ENCODE assay signal across 20 cellular contexts in the genomic region with DNA sequence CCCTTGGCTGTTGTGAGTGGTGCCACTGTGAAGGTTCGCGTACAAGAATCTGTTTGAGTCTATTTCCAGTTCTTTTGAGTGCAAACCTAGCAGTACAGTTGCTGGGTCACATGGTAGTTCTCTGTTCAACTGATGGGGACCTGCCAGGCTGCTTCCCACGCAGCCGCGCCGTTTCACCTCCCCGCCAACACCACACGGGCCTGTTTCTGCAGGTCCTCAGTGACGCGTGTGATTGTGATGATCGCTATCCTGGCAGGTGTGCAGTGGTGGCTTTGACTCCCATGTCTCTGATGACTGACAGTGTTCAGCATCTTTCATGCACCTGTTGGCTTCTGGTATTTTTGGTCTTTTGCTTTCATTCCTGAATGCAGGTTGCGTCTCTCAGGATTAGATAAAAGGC. TPM values are rescaled to one million over a fixed set of nuclear protein-coding genes. Genes with fewer than 3 reads are reported as not detected.
A peak's percentile ranks its signal among the peaks of the same experiment; 100 is the strongest.
DNase-seq lines count a peak whose midpoint lies in the region; ATAC-seq and TF ChIP-seq lines count a peak whose summit lies in the region.
"Had no signal": no experiment of that assay in that cellular context is flagged by ENCODE, and none has a peak within 500 bp of the region (broad histone marks: within the 10 kb centered on the region; RNA-seq: fewer than 3 reads in every experiment).

No MANE protein-coding gene starts in this region.

- H3K36me3 ChIP-seq in spleen = peaks cover 0 to 77% (median 25%) of the 10 kb centered on the region in 6 donors
- H3K36me3 ChIP-seq: breast epithelium, sigmoid colon had no signal

- intact Hi-C loops in spleen (cut with DNase I; ENCODE audit: low total_unique reads) = no loop called here

- peak; percentile 39 for DNase-seq in activated CD8-positive, alpha-beta memory T cell treated with anti-CD3 and anti-CD28 coated beads, Interleukin-2, amount 50 U/mL, for 4 hours
- no peak for DNase-seq in activated CD8-positive, alpha-beta memory T cell treated with anti-CD3 and anti-CD28 coated beads, Interleukin-2, amount 10 ng/mL, durations not matched to agents 7 days and 5 days
- DNase-seq in T-helper 17 cell (no peak), immature natural killer cell (no peak), spleen (no peak)
- no peak for DNase-seq in activated naive CD8-positive, alpha-beta T cell treated with anti-CD3 and anti-CD28 coated beads, Interleukin-2, amount 10 ng/mL, durations not matched to agents 7 days and 5 days
- peak; percentile 37 for DNase-seq in stimulated activated CD4-positive, alpha-beta T cell treated with anti-CD3 and anti-CD28 coated beads, Interleukin-4, amount 100 ng/mL, for 1 hour
- DNase-seq: foreskin keratinocyte, kidney, NCI-H1105 treated with DMSO at 0.1 percent for 48 hours, NCI-H524 treated with DMSO at 0.1 percent for 48 hours, sigmoid colon, SW 1271, testis had no signal

- H3K4me3 ChIP-seq in spleen = no peak overlapping the region
- H3K4me3 ChIP-seq: breast epithelium, lung, sigmoid colon, testis had no signal

- peak overlapping the region in 2 of 8 donors; percentile 93 to 94 for H3K27ac ChIP-seq in spleen
- H3K27ac ChIP-seq: breast epithelium, C4-2B, epithelial cell of prostate, foreskin keratinocyte, parathyroid adenoma, sigmoid colon, testis had no signal

- H3K27me3 Mint-ChIP-seq in activated CD8-positive, alpha-beta memory T cell treated with anti-CD3 and anti-CD28 coated beads, Interleukin-2, amount 10 ng/mL, durations not matched to agents 7 days and 5 days = no peaks in the 10 kb centered on the region
- no peaks in the 10 kb centered on the region for H3K27me3 Mint-ChIP-seq in T-helper 17 cell
- H3K27me3 Mint-ChIP-seq in activated naive CD8-positive, alpha-beta T cell treated with anti-CD3 and anti-CD28 coated beads, Interleukin-2, amount 10 ng/mL, durations not matched to agents 7 days and 5 days = no peaks in the 10 kb centered on the region
- H3K27me3 Mint-ChIP-seq in immature natural killer cell (ENCODE audit: low read depth in 3 of 3) = peaks cover 0 to 2% (median 0%) of the 10 kb centered on the region in 3 donors

- H3K4me3 Mint-ChIP-seq in activated CD8-positive, alpha-beta memory T cell treated with anti-CD3 and anti-CD28 coated beads, Interleukin-2, amount 10 ng/mL, durations not matched to agents 7 days and 5 days = no peak overlapping the region
- peak overlapping the region; percentile 39 for H3K4me3 Mint-ChIP-seq in T-helper 17 cell
- no peak overlapping the region for H3K4me3 Mint-ChIP-seq in activated naive CD8-positive, alpha-beta T cell treated with anti-CD3 and anti-CD28 coated beads, Interleukin-2, amount 10 ng/mL, durations not matched to agents 7 days and 5 days
- H3K4me3 Mint-ChIP-seq in immature natural killer cell = no peak overlapping the region

- POLR2A ChIA-PET in activated naive CD8-positive, alpha-beta T cell treated with anti-CD3 and anti-CD28 coated beads, Interleukin-2, amount 10 ng/mL, durations not matched to agents 7 days and 5 days (lab: Charles Lee) = no interaction called here

- H3K27me3 ChIP-seq in spleen (replicated peaks in 1 of 7) = no peaks in the 10 kb centered on the region
- H3K27me3 ChIP-seq: breast epithelium, foreskin keratinocyte, sigmoid colon, testis had no signal

- peaks cover 20% of the 10 kb centered on the region for H3K4me1 Mint-ChIP-seq in activated CD8-positive, alpha-beta memory T cell treated with anti-CD3 and anti-CD28 coated beads, Interleukin-2, amount 10 ng/mL, durations not matched to agents 7 days and 5 days
- peaks cover 2% of the 10 kb centered on the region for H3K4me1 Mint-ChIP-seq in T-helper 17 cell
- H3K4me1 Mint-ChIP-seq in activated naive CD8-positive, alpha-beta T cell treated with anti-CD3 and anti-CD28 coated beads, Interleukin-2, amount 10 ng/mL, durations not matched to agents 7 days and 5 days = peaks cover 18% of the 10 kb centered on the region
- H3K4me1 Mint-ChIP-seq in immature natural killer cell = no peaks in the 10 kb centered on the region

- H3K27ac Mint-ChIP-seq in activated CD8-positive, alpha-beta memory T cell treated with anti-CD3 and anti-CD28 coated beads, Interleukin-2, amount 10 ng/mL, durations not matched to agents 7 days and 5 days = no peak overlapping the region
- H3K27ac Mint-ChIP-seq in T-helper 17 cell (no peak overlapping the region), immature natural killer cell (no peak overlapping the region)
- H3K27ac Mint-ChIP-seq in activated naive CD8-positive, alpha-beta T cell treated with anti-CD3 and anti-CD28 coated beads, Interleukin-2, amount 10 ng/mL, durations not matched to agents 7 days and 5 days = peak overlapping the region; percentile 58

- no peak for TF ChIP-seq CTCF in spleen (IDR thresholded peaks at IDR 0.05 in 8 of 11, conservative IDR thresholded peaks at IDR 0.05 in 3 of 11)

- no peak for TF ChIP-seq POLR2A in spleen (IDR thresholded peaks at IDR 0.05)

- ATAC-seq in activated CD8-positive, alpha-beta memory T cell treated with anti-CD3 and anti-CD28 coated beads, Interleukin-2, amount 10 ng/mL, durations not matched to agents 7 days and 5 days = no peak
- no peak for ATAC-seq in T-helper 17 cell
- ATAC-seq in activated naive CD8-positive, alpha-beta T cell treated with anti-CD3 and anti-CD28 coated beads, Interleukin-2, amount 10 ng/mL, durations not matched to agents 7 days and 5 days (ENCODE audit: low read depth) = no peak
- no peak for ATAC-seq in HG02623 (IDR thresholded peaks at IDR 0.05; ENCODE audit: unreplicated experiment)
- ATAC-seq: foreskin keratinocyte had no signal

- H3K9me3 ChIP-seq in T-helper 17 cell (ENCODE audit: control insufficient read depth, low read length, poor library complexity, severe bottlenecking) (no peaks in the 10 kb centered on the region), spleen (no peaks in the 10 kb centered on the region)
- H3K9me3 ChIP-seq: breast epithelium, sigmoid colon, testis had no signal

- H3K4me1 ChIP-seq in spleen = peaks cover 0 to 56% (median 16%) of the 10 kb centered on the region in 6 donors
- H3K4me1 ChIP-seq: breast epithelium, foreskin keratinocyte, parathyroid adenoma, sigmoid colon, testis had no signal

- CTCF ChIA-PET in activated CD8-positive, alpha-beta memory T cell treated with anti-CD3 and anti-CD28 coated beads, Interleukin-2, amount 10 ng/mL, durations not matched to agents 7 days and 5 days (lab: Charles Lee) = interaction anchor here (1.7 kb wide), 1 partner anchor 108 kb away, joined by 7 read pairs; no protein-coding TSS in a partner anchor

- H3K9me3 Mint-ChIP-seq in activated CD8-positive, alpha-beta memory T cell treated with anti-CD3 and anti-CD28 coated beads, Interleukin-2, amount 10 ng/mL, durations not matched to agents 7 days and 5 days (ENCODE audit: low read depth) = peaks cover 6% of the 10 kb centered on the region
- peaks cover 6% of the 10 kb centered on the region for H3K9me3 Mint-ChIP-seq in activated naive CD8-positive, alpha-beta T cell treated with anti-CD3 and anti-CD28 coated beads, Interleukin-2, amount 10 ng/mL, durations not matched to agents 7 days and 5 days
- no peaks in the 10 kb centered on the region for H3K9me3 Mint-ChIP-seq in immature natural killer cell

- WGBS in spleen, 5 donors = 79 to 91% (median 88%) methylated on average over 11 to 12 of the region's 12 CpGs

- peaks cover 6% of the 10 kb centered on the region for H3K36me3 Mint-ChIP-seq in activated CD8-positive, alpha-beta memory T cell treated with anti-CD3 and anti-CD28 coated beads, Interleukin-2, amount 10 ng/mL, durations not matched to agents 7 days and 5 days
- peaks cover 5% of the 10 kb centered on the region for H3K36me3 Mint-ChIP-seq in T-helper 17 cell (ENCODE audit: low read depth)
- peaks cover 10% of the 10 kb centered on the region for H3K36me3 Mint-ChIP-seq in activated naive CD8-positive, alpha-beta T cell treated with anti-CD3 and anti-CD28 coated beads, Interleukin-2, amount 10 ng/mL, durations not matched to agents 7 days and 5 days
- peaks cover 11 to 19% (median 13%) of the 10 kb centered on the region in 3 donors for H3K36me3 Mint-ChIP-seq in immature natural killer cell

RNA-seq across cellular contexts. Expression of a gene that starts 41.7 kb away (rescaled TPM):
- 10 to 100 TPM; 52.5 to 55.7 TPM for total RNA-seq in activated CD8-positive, alpha-beta memory T cell treated with anti-CD3 and anti-CD28 coated beads, Interleukin-2, amount 10 ng/mL, durations not matched to agents 7 days and 5 days
- 10 to 100 TPM; 44.6 to 48.6 TPM for total RNA-seq in T-helper 17 cell
- 10 to 100 TPM; 59.0 to 61.0 TPM for total RNA-seq in activated naive CD8-positive, alpha-beta T cell treated with anti-CD3 and anti-CD28 coated beads, Interleukin-2, amount 10 ng/mL, durations not matched to agents 7 days and 5 days
- 10 to 100 TPM; 56.7 to 99.6 (median 79.2) TPM for polyA plus RNA-seq in immature natural killer cell
- 10 to 100 TPM; 20.6 to 64.0 (median 46.6) TPM for total RNA-seq in spleen
- polyA plus RNA-seq in spleen = 100 to 1,000 TPM in 1 of 3 donors, 10 to 100 TPM in 2; 66.8 to 113 (median 94.1) TPM

Comparison
In these comparisons a context has a peak if more than half of its experiments do, and no peak if none do; other contexts are left out.
1. DNase-seq: peak in activated CD8-positive, alpha-beta memory T cell treated with anti-CD3 and anti-CD28 coated beads, Interleukin-2, amount 50 U/mL, for 4 hours (single experiment) and stimulated activated CD4-positive, alpha-beta T cell treated with anti-CD3 and anti-CD28 coated beads, Interleukin-4, amount 100 ng/mL, for 1 hour (single experiment); none in activated CD8-positive, alpha-beta memory T cell treated with anti-CD3 and anti-CD28 coated beads, Interleukin-2, amount 10 ng/mL, durations not matched to agents 7 days and 5 days (single experiment), T-helper 17 cell (0 of 3), activated naive CD8-positive, alpha-beta T cell treated with anti-CD3 and anti-CD28 coated beads, Interleukin-2, amount 10 ng/mL, durations not matched to agents 7 days and 5 days (single experiment), immature natural killer cell (0 of 3) and spleen (single experiment).